27 cellular contexts compared by ENCODE assay signal in genomic region chr2:146997488-146997887, GRCh38.
"Had no signal": no experiment of that assay in that cellular context is flagged by ENCODE, and none has a peak within 500 bp of the region (broad histone marks: within the 10 kb centered on the region; RNA-seq: fewer than 3 reads in every experiment).

No MANE protein-coding gene starts in this region.

- H3K4me3 ChIP-seq: breast epithelium, heart left ventricle, psoas muscle, sigmoid colon, uterus had no signal

- H3K4me3 Mint-ChIP-seq: activated B cell treated with CpG ODN at 0.5 μM for 24 hours; activated CD8-positive, alpha-beta T cell treated with anti-CD3 and anti-CD28 coated beads for 36 hours; activated naive CD4-positive, alpha-beta T cell treated with anti-CD3 and anti-CD28 coated beads, Interleukin-2, amount 50 U/mL, for 24 hours; activated naive CD8-positive, alpha-beta T cell treated with anti-CD3 and anti-CD28 coated beads, Interleukin-2, amount 50 U/mL, for 24 hours; activated T-cell treated with anti-CD3 and anti-CD28 coated beads, Interleukin-2, amount 50 U/mL, for 4 hours; activated T-helper 17 cell treated with anti-CD3 and anti-CD28 coated beads, Interleukin-2, amount 50 U/mL, for 72 hours; immature natural killer cell; naive thymus-derived CD4-positive, alpha-beta T cell; neural crest cell; stimulated activated memory B cell treated with anti-CD40 and anti-IgM and Interleukin-4, amounts not matched to agents 10 μg/mL and 1 μg/mL and 100 μg/mL, for 72 hours; stimulated activated naive CD8-positive, alpha-beta T cell treated with anti-CD3 and anti-CD28 coated beads, Interleukin-15, amount 100 ng/mL, for 72 hours; type B pancreatic cell had no signal

- H3K36me3 Mint-ChIP-seq: activated naive CD4-positive, alpha-beta T cell treated with anti-CD3 and anti-CD28 coated beads, Interleukin-2, amount 50 U/mL, for 24 hours; immature natural killer cell; naive thymus-derived CD4-positive, alpha-beta T cell; stimulated activated memory B cell treated with anti-CD40 and anti-IgM and Interleukin-4, amounts not matched to agents 10 μg/mL and 1 μg/mL and 100 μg/mL, for 72 hours; type B pancreatic cell had no signal

- H3K79me2 ChIP-seq: parathyroid adenoma had no signal

- H2AFZ ChIP-seq: parathyroid adenoma had no signal

- H3K9me3 Mint-ChIP-seq: activated B cell treated with CpG ODN at 0.5 μM for 24 hours; activated CD8-positive, alpha-beta T cell treated with anti-CD3 and anti-CD28 coated beads for 36 hours; activated naive CD4-positive, alpha-beta T cell treated with anti-CD3 and anti-CD28 coated beads, Interleukin-2, amount 50 U/mL, for 24 hours; activated naive CD8-positive, alpha-beta T cell treated with anti-CD3 and anti-CD28 coated beads, Interleukin-2, amount 50 U/mL, for 24 hours; activated T-cell treated with anti-CD3 and anti-CD28 coated beads, Interleukin-2, amount 50 U/mL, for 4 hours; activated T-helper 17 cell treated with anti-CD3 and anti-CD28 coated beads, Interleukin-2, amount 50 U/mL, for 72 hours; stimulated activated memory B cell treated with anti-CD40 and anti-IgM and Interleukin-4, amounts not matched to agents 10 μg/mL and 1 μg/mL and 100 μg/mL, for 72 hours; stimulated activated naive CD8-positive, alpha-beta T cell treated with anti-CD3 and anti-CD28 coated beads, Interleukin-15, amount 100 ng/mL, for 72 hours; type B pancreatic cell had no signal

- ATAC-seq: activated CD8-positive, alpha-beta T cell treated with anti-CD3 and anti-CD28 coated beads for 36 hours; activated naive CD8-positive, alpha-beta T cell treated with anti-CD3 and anti-CD28 coated beads, Interleukin-2, amount 50 U/mL, for 24 hours; activated T-cell treated with anti-CD3 and anti-CD28 coated beads, Interleukin-2, amount 50 U/mL, for 4 hours; activated T-helper 17 cell treated with anti-CD3 and anti-CD28 coated beads, Interleukin-2, amount 50 U/mL, for 72 hours; heart left ventricle; naive thymus-derived CD4-positive, alpha-beta T cell; psoas muscle; stimulated activated memory B cell treated with anti-CD40 and anti-IgM and Interleukin-4, amounts not matched to agents 10 μg/mL and 1 μg/mL and 100 μg/mL, for 72 hours; stimulated activated naive CD8-positive, alpha-beta T cell treated with anti-CD3 and anti-CD28 coated beads, Interleukin-15, amount 100 ng/mL, for 72 hours had no signal

- H3K9ac ChIP-seq: parathyroid adenoma had no signal

- H3K9me3 ChIP-seq: breast epithelium, heart left ventricle, psoas muscle, sigmoid colon, uterus had no signal

- H3K27ac ChIP-seq: breast epithelium, heart left ventricle, parathyroid adenoma, psoas muscle, sigmoid colon, uterus had no signal

- H3K4me1 Mint-ChIP-seq: activated B cell treated with CpG ODN at 0.5 μM for 24 hours; activated naive CD4-positive, alpha-beta T cell treated with anti-CD3 and anti-CD28 coated beads, Interleukin-2, amount 50 U/mL, for 24 hours; activated naive CD8-positive, alpha-beta T cell treated with anti-CD3 and anti-CD28 coated beads, Interleukin-2, amount 50 U/mL, for 24 hours; activated T-helper 17 cell treated with anti-CD3 and anti-CD28 coated beads, Interleukin-2, amount 50 U/mL, for 72 hours; immature natural killer cell; naive thymus-derived CD4-positive, alpha-beta T cell; neural crest cell; stimulated activated memory B cell treated with anti-CD40 and anti-IgM and Interleukin-4, amounts not matched to agents 10 μg/mL and 1 μg/mL and 100 μg/mL, for 72 hours; stimulated activated naive CD8-positive, alpha-beta T cell treated with anti-CD3 and anti-CD28 coated beads, Interleukin-15, amount 100 ng/mL, for 72 hours had no signal

- H3K27me3 Mint-ChIP-seq: activated B cell treated with CpG ODN at 0.5 μM for 24 hours; activated naive CD4-positive, alpha-beta T cell treated with anti-CD3 and anti-CD28 coated beads, Interleukin-2, amount 50 U/mL, for 24 hours; activated naive CD8-positive, alpha-beta T cell treated with anti-CD3 and anti-CD28 coated beads, Interleukin-2, amount 50 U/mL, for 24 hours; stimulated activated memory B cell treated with anti-CD40 and anti-IgM and Interleukin-4, amounts not matched to agents 10 μg/mL and 1 μg/mL and 100 μg/mL, for 72 hours; stimulated activated naive CD8-positive, alpha-beta T cell treated with anti-CD3 and anti-CD28 coated beads, Interleukin-15, amount 100 ng/mL, for 72 hours; type B pancreatic cell had no signal

- H3K27ac Mint-ChIP-seq: activated B cell treated with CpG ODN at 0.5 μM for 24 hours; activated CD8-positive, alpha-beta T cell treated with anti-CD3 and anti-CD28 coated beads for 36 hours; activated naive CD4-positive, alpha-beta T cell treated with anti-CD3 and anti-CD28 coated beads, Interleukin-2, amount 50 U/mL, for 24 hours; activated naive CD8-positive, alpha-beta T cell treated with anti-CD3 and anti-CD28 coated beads, Interleukin-2, amount 50 U/mL, for 24 hours; activated T-helper 17 cell treated with anti-CD3 and anti-CD28 coated beads, Interleukin-2, amount 50 U/mL, for 72 hours; immature natural killer cell; naive thymus-derived CD4-positive, alpha-beta T cell; stimulated activated memory B cell treated with anti-CD40 and anti-IgM and Interleukin-4, amounts not matched to agents 10 μg/mL and 1 μg/mL and 100 μg/mL, for 72 hours; stimulated activated naive CD8-positive, alpha-beta T cell treated with anti-CD3 and anti-CD28 coated beads, Interleukin-15, amount 100 ng/mL, for 72 hours; type B pancreatic cell had no signal

- H3K4me1 ChIP-seq: breast epithelium, heart left ventricle, parathyroid adenoma, psoas muscle, uterus had no signal

- H3K27me3 ChIP-seq: breast epithelium, heart left ventricle, sigmoid colon, uterus had no signal

- DNase-seq: activated B cell treated with CpG ODN at 0.5 μM for 24 hours; activated CD4-positive, alpha-beta T cell treated with anti-CD3 and anti-CD28 coated beads, Interleukin-2, amount 50 U/mL, for 1 hour; activated CD8-positive, alpha-beta T cell treated with anti-CD3 and anti-CD28 coated beads for 36 hours; activated naive CD8-positive, alpha-beta T cell treated with anti-CD3 and anti-CD28 coated beads, Interleukin-2, amount 50 U/mL, for 24 hours; activated T-cell treated with anti-CD3 and anti-CD28 coated beads, Interleukin-2, amount 50 U/mL, for 4 hours; amygdala; central memory CD4-positive, alpha-beta T cell; heart left ventricle; immature natural killer cell; midbrain; naive thymus-derived CD4-positive, alpha-beta T cell; nucleus accumbens; psoas muscle; sigmoid colon; stimulated activated CD4-positive, alpha-beta T cell treated with anti-CD3 and anti-CD28 coated beads, Interleukin-1b, Interleukin-23, amount 100 ng/mL, for 48 hours; stimulated activated CD4-positive, alpha-beta T cell treated with anti-CD3 and anti-CD28 coated beads, Interleukin-4, amount 100 ng/mL, for 4 hours; stimulated activated CD8-positive, alpha-beta memory T cell treated with anti-CD3 and anti-CD28 coated beads, Interleukin-4, amount 100 ng/mL, for 48 hours; stimulated activated naive CD8-positive, alpha-beta T cell treated with anti-CD3 and anti-CD28 coated beads, Interleukin-15, amount 100 ng/mL, for 72 hours; substantia nigra; uterus had no signal

- H3K36me3 ChIP-seq: breast epithelium, heart left ventricle, sigmoid colon, uterus had no signal
